Comparison of ENCODE assay signal across 1 cellular context in the genomic region with DNA sequence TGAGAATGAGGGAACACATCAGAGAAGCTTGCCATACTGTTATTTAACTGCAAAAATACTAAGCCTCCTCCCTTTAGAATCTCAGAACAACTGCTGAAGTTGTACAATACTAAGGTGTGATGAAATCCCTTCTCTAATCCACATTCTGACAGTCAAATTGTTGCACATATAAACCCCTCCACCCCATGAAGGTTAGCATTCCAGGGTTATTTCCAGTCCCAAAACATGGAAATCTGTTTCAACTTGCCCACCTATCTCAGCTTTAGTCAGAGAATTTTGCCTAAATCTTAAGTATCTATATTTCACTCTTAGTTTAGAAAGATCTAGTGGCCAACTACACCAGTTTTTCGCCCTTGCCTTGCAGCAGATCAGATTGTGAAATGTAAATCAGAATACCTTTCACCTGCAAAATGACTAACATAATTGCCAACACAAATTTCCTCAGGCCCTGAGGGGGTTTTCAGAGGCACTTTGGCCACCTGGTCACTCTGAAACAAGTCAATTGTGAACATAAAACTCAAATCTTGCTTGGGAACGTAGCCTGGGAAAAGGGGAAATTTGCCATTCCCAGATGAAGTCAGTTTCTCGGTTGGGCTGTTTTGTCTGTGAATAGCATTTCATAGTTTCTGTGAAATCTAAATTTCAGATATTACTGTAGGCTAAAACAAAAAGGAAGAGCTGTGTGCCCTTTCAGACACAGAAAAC.
A peak's percentile ranks its signal among the peaks of the same experiment; 100 is the strongest.
TF ChIP-seq lines count a peak whose summit lies in the region.

No MANE protein-coding gene starts in this region.

TF ChIP-seq in H1, 55 proteins besides CTCF, POLR2A, EP300 and RAD21:
- TF ChIP-seq POLR2AphosphoS5 (IDR thresholded peaks at IDR 0.05; ENCODE audit: low read depth, low read length) (no peak), CEBPB (IDR thresholded peaks at IDR 0.05; ENCODE audit: low read depth, low read length) (0 out of 2 replicates have a peak, but pooled peaks have one; percentile 1)
